In the genomic region with DNA sequence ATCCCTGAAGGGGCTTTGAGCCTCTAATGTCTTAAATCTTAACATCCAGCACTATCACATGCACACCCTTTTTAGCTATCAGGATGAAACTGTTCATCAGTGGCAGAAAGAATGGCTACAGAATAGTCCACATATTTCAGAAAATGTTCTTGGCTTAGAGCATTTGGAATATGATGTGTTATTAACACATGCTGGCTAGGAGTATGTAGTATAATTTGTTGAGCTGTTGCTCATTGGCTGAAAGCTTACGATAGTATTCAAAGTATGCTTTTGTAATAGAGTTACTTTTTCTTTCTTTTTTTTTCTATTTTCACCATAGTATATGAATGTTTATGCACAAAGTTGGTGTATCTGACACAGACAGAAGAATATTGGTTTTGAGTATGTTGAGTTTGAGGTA, we compare ENCODE assay signal across 19 cellular contexts. TPM values are rescaled to one million over a fixed set of nuclear protein-coding genes. Genes with fewer than 3 reads are reported as not detected.
DNase-seq lines count a peak whose midpoint lies in the region; ATAC-seq, FAIRE-seq and TF ChIP-seq lines count a peak whose summit lies in the region.
"Had no signal": no experiment of that assay in that cellular context is flagged by ENCODE, and none has a peak within 500 bp of the region (broad histone marks: within the 10 kb centered on the region; RNA-seq: fewer than 3 reads in every experiment).

No MANE protein-coding gene starts in this region.

- CTCF ChIA-PET in IMR-90 (lab: Yijun Ruan, JAX) (no interaction called here), H1 (lab: Charles Lee; ENCODE audit: partially characterized antibody) (no interaction called here)

- intact Hi-C loops in IMR-90 (cut with micrococcal nuclease): no loop called here

- H3K27me3 ChIP-seq in GM23338 (ENCODE audit: insufficient read depth): no peaks in the 10 kb centered on the region
- H3K27me3 ChIP-seq in IMR-90 (ENCODE audit: control insufficient read depth, insufficient read depth, low read length): no peaks in the 10 kb centered on the region
- H3K27me3 ChIP-seq in H1 (replicated peaks in 1 of 4; ENCODE audit: control insufficient read depth in 3 of 4, extremely low read depth in 1 of 4, insufficient read depth in 3 of 4, low read length in 3 of 4): no peaks in the 10 kb centered on the region

- peaks cover 8% of the 10 kb centered on the region; the same call in 1 of the 2 replicates for H3K9me2 ChIP-seq in GM23338 (ENCODE audit: insufficient read depth)

- dilution Hi-C loops in IMR-90 (cut with HindIII; ENCODE audit: low sequenced_read_pairs, unreplicated experiment): no loop called here

- H3K27ac Mint-ChIP-seq in GM23338: peak overlapping the region; percentile 64
- H3K27ac Mint-ChIP-seq in T-helper 2 cell treated with Interferon-gamma antibody and Interleukin-4, amounts not matched to agents 5 μg/mL and 100 μg/mL, for 36 hours: no peak overlapping the region
- H3K27ac Mint-ChIP-seq: B cell; CD4-positive, alpha-beta memory T cell had no signal

- H3K4ac ChIP-seq in IMR-90 (ENCODE audit: low read depth, low read length): no peak overlapping the region
- H3K4ac ChIP-seq in H1 (replicated peaks; ENCODE audit: insufficient read length, low read depth, low read length): no peak overlapping the region

- no peak for TF ChIP-seq RAD21 in IMR-90 (IDR thresholded peaks at IDR 0.05; ENCODE audit: low read length)
- no peak for TF ChIP-seq RAD21 in H1 (IDR thresholded peaks at IDR 0.05 in 1 of 2, conservative IDR thresholded peaks at IDR 0.05 in 1 of 2; ENCODE audit: low read depth in 2 of 2, low read length in 2 of 2)

- H3K9ac ChIP-seq in IMR-90 (ENCODE audit: low read depth, low read length): no peak overlapping the region
- H3K9ac ChIP-seq in H1 (replicated peaks in 1 of 4; ENCODE audit: extremely low read depth in 1 of 4, low read depth in 3 of 4, low read length in 3 of 4): no peak overlapping the region

- no peak for TF ChIP-seq POLR2A in IMR-90 (IDR thresholded peaks at IDR 0.05; ENCODE audit: low read depth, low read length)
- TF ChIP-seq POLR2A in H1 (IDR thresholded peaks at IDR 0.05; ENCODE audit: control extremely low read depth in 1 of 2, low read depth in 2 of 2, low read length in 2 of 2): no peak

- no peak overlapping the region for H2AFZ ChIP-seq in GM23338
- no peak overlapping the region for H2AFZ ChIP-seq in IMR-90 (replicated peaks; ENCODE audit: low read length, poor library complexity)
- no peak overlapping the region for H2AFZ ChIP-seq in H1 (ENCODE audit: low read length)

- H2BK5ac ChIP-seq in IMR-90 (ENCODE audit: low read depth, low read length, poor library complexity, severe bottlenecking) (no peak overlapping the region), H1 (ENCODE audit: low read depth, low read length) (no peak overlapping the region)

- POLR2A ChIA-PET in IMR-90 (lab: Charles Lee; ENCODE audit: unreplicated experiment): no interaction called here
- POLR2A ChIA-PET in H1 (lab: Charles Lee; ENCODE audit: partially characterized antibody): interaction anchor here (1.0 to 1.4 kb wide), 3 partner anchors 10 to 67 kb away, joined by 4 read pairs; no protein-coding TSS in a partner anchor

- peaks cover 5% of the 10 kb centered on the region; the same call in 1 of the 2 replicates for H3K9me1 ChIP-seq in IMR-90 (ENCODE audit: insufficient read depth, low read length)

- no peak overlapping the region for H2AK9ac ChIP-seq in IMR-90 (replicated peaks; ENCODE audit: low read depth, low read length, poor library complexity)

- H4K91ac ChIP-seq in IMR-90 (ENCODE audit: insufficient read depth, low read depth, low read length): no peak overlapping the region
- H4K91ac ChIP-seq in H1 (replicated peaks; ENCODE audit: insufficient read length, low read length): no peak overlapping the region

- ATAC-seq in GM23338 (no peak), IMR-90 (ENCODE audit: low read depth) (peak; percentile 77), HG02852 (IDR thresholded peaks at IDR 0.05; ENCODE audit: unreplicated experiment) (no peak)

- H3K9me3 ChIP-seq in IMR-90 (ENCODE audit: control insufficient read depth, insufficient read depth, low read length) (no peaks in the 10 kb centered on the region), H1 (ENCODE audit: insufficient read depth in 2 of 2, low read depth in 1 of 2, low read length in 1 of 2) (no peaks in the 10 kb centered on the region)

- no peak for TF ChIP-seq EP300 in H1 (IDR thresholded peaks at IDR 0.05; ENCODE audit: borderline replicate concordance in 1 of 2, low read depth in 2 of 2, low read length in 2 of 2)

- WGBS in IMR-90 (ENCODE audit: extremely low coverage in 2 of 2, insufficient read length in 1 of 2), 2 experiments: no CpG with 5 or more reads among the region's 1 CpG
- 91% methylated on average over 1 of the region's 1 CpG; no CpG with 5 or more reads in 1 of the 2 experiments for WGBS in H1 (ENCODE audit: extremely low coverage in 1 of 2, insufficient coverage in 1 of 2, insufficient read length in 1 of 2, insufficient replicate concordance in 2 of 2, low coverage in 1 of 2, low lambda C conversion rate in 2 of 2, missing lambda C conversion rate in 1 of 2), 2 experiments

- H3F3A ChIP-seq in GM23338 (replicated peaks; ENCODE audit: low read depth): no peaks in the 10 kb centered on the region

- H2AK5ac ChIP-seq in IMR-90 (ENCODE audit: low read depth, low read length) (no peak overlapping the region), H1 (ENCODE audit: low read depth, low read length) (no peak overlapping the region)

- H3K79me1 ChIP-seq in IMR-90 (ENCODE audit: low read depth in 1 of 2, low read length in 2 of 2) (peaks cover 37 to 55% of the 10 kb centered on the region in 2 experiments), H1 (ENCODE audit: low read depth, low read length) (no peaks in the 10 kb centered on the region)

- H3K4me1 ChIP-seq in GM23338 (ENCODE audit: insufficient read depth): peaks cover 26% of the 10 kb centered on the region
- H3K4me1 ChIP-seq in IMR-90 (ENCODE audit: control insufficient read depth, insufficient read depth, low read length): peaks cover 1% of the 10 kb centered on the region; the same call in 1 of the 2 replicates
- H3K4me1 ChIP-seq in H1 (replicated peaks in 1 of 4; ENCODE audit: control insufficient read depth in 3 of 4, insufficient read depth in 4 of 4, low read length in 3 of 4): peaks cover 0 to 3% (median 0%) of the 10 kb centered on the region in 4 experiments; a peak in 2 of 7 replicates

- peaks cover 33% of the 10 kb centered on the region for H3K4me1 Mint-ChIP-seq in GM23338
- peaks cover 7% of the 10 kb centered on the region for H3K4me1 Mint-ChIP-seq in T-helper 2 cell treated with Interferon-gamma antibody and Interleukin-4, amounts not matched to agents 5 μg/mL and 100 μg/mL, for 36 hours (ENCODE audit: low read depth)

- TF ChIP-seq CTCF in GM23338 (conservative IDR thresholded peaks at IDR 0.05; ENCODE audit: low read depth in 2 of 2): no peak
- TF ChIP-seq CTCF in IMR-90 (conservative IDR thresholded peaks at IDR 0.05; ENCODE audit: low read depth, low read length): no peak
- TF ChIP-seq CTCF in H1 (IDR thresholded peaks at IDR 0.05; ENCODE audit: control extremely low read depth in 1 of 3, insufficient read depth in 1 of 3, low read depth in 1 of 3, low read length in 3 of 3): no peak

- H3K27me3 Mint-ChIP-seq in GM23338 (ENCODE audit: insufficient read depth, low read depth, poor library complexity): no peaks in the 10 kb centered on the region
- H3K27me3 Mint-ChIP-seq in T-helper 2 cell treated with Interferon-gamma antibody and Interleukin-4, amounts not matched to agents 5 μg/mL and 100 μg/mL, for 36 hours (ENCODE audit: low read depth): no peaks in the 10 kb centered on the region
- H3K27me3 Mint-ChIP-seq: B cell; CD4-positive, alpha-beta memory T cell had no signal

- H4K8ac ChIP-seq in IMR-90 (ENCODE audit: low read depth in 2 of 2, low read length in 2 of 2) (no peak overlapping the region), H1 (ENCODE audit: extremely low read depth, insufficient read depth, low read length) (no peak overlapping the region)

- no peaks in the 10 kb centered on the region for H3K9me3 Mint-ChIP-seq in GM23338
- H3K9me3 Mint-ChIP-seq in T-helper 2 cell treated with Interferon-gamma antibody and Interleukin-4, amounts not matched to agents 5 μg/mL and 100 μg/mL, for 36 hours: peaks cover 6% of the 10 kb centered on the region

- no peak for FAIRE-seq in H1 (lab: Jason Lieb, UNC)
- FAIRE-seq: D721Med had no signal

- H3K4me3 ChIP-seq in GM23338 (peak overlapping the region; percentile 22; the same call in 1 of the 2 replicates), IMR-90 (ENCODE audit: insufficient read depth, low read depth, low read length) (no peak overlapping the region), H1 (ENCODE audit: extremely low read depth in 1 of 4, insufficient read depth in 2 of 4, low read depth in 3 of 4, low read length in 4 of 4) (no peak overlapping the region)

- H3K14ac ChIP-seq in IMR-90 (replicated peaks; ENCODE audit: low read depth, low read length) (no peak overlapping the region), H1 (ENCODE audit: insufficient read length) (no peak overlapping the region)

- peak overlapping the region; percentile 2; the same call in 2 of the 3 replicates for H3K4me3 Mint-ChIP-seq in GM23338
- H3K4me3 Mint-ChIP-seq in T-helper 2 cell treated with Interferon-gamma antibody and Interleukin-4, amounts not matched to agents 5 μg/mL and 100 μg/mL, for 36 hours: no peak overlapping the region
- H3K4me3 Mint-ChIP-seq: B cell; CD4-positive, alpha-beta memory T cell had no signal

- H3K56ac ChIP-seq in IMR-90 (ENCODE audit: extremely low read depth, insufficient read depth, low read length): no peak overlapping the region
- no peak overlapping the region for H3K56ac ChIP-seq in H1 (replicated peaks; ENCODE audit: insufficient read length, low read depth, low read length)

- H4K5ac ChIP-seq in IMR-90 (ENCODE audit: low read depth, low read length) (no peak overlapping the region), H1 (ENCODE audit: insufficient read length, low read depth, low read length) (no peak overlapping the region)

- DNase-seq in GM23338 (ENCODE audit: low spot score): no peak
- DNase-seq in IMR-90: peak; percentile 6
- no peak for DNase-seq in H1 (ENCODE audit: low read depth in 1 of 2, low spot score in 2 of 2)
- peak; percentile 10 for DNase-seq in iris pigment epithelial cell (ENCODE audit: low read depth)
- no peak for DNase-seq in NCI-H1417 (lab: John Stamatoyannopoulos, UW)
- DNase-seq in T-helper 2 cell treated with Interferon-gamma antibody and Interleukin-4, amounts not matched to agents 5 μg/mL and 100 μg/mL, for 36 hours (ENCODE audit: low spot score): no peak
- no peak for DNase-seq in OCI-M2 (lab: John Stamatoyannopoulos, UW; ENCODE audit: unreplicated experiment)
- DNase-seq: ACHN; C1 segment of cervical spinal cord; CD4-positive, alpha-beta memory T cell; COR-L47; DMS153; DMS79 treated with DMSO at 0.1 percent for 48 hours; GDM1; H7; KBM-7 had no signal

- H3K27ac ChIP-seq in GM23338 (ENCODE audit: low read depth) (peak overlapping the region; percentile 94), IMR-90 (ENCODE audit: insufficient read depth, low read length) (no peak overlapping the region), H1 (ENCODE audit: low read depth, low read length) (no peak overlapping the region)

- no peaks in the 10 kb centered on the region; the same call in 1 of the 2 replicates for H3K23me2 ChIP-seq in H1 (ENCODE audit: low read depth, low read length)

- H3K79me2 ChIP-seq in GM23338 (replicated peaks; ENCODE audit: insufficient read depth) (peaks cover 66% of the 10 kb centered on the region), H1 (ENCODE audit: control insufficient read depth in 1 of 2, insufficient read depth in 2 of 2, low read length in 2 of 2) (peaks cover 0 to 30% of the 10 kb centered on the region in 2 experiments; a peak in 2 of 4 replicates)

- H2BK12ac ChIP-seq in H1 (ENCODE audit: low read depth, low read length): no peak overlapping the region

- H3K23ac ChIP-seq in IMR-90 (ENCODE audit: low read depth, low read length): no peak overlapping the region
- no peak overlapping the region for H3K23ac ChIP-seq in H1 (ENCODE audit: insufficient read length)

- H2BK120ac ChIP-seq in IMR-90 (ENCODE audit: low read depth, low read length): no peak overlapping the region
- H2BK120ac ChIP-seq in H1 (replicated peaks; ENCODE audit: low read depth, low read length): peak overlapping the region; percentile 43

- peak overlapping the region; percentile 63 for H3K4me2 ChIP-seq in GM23338
- H3K4me2 ChIP-seq in IMR-90 (ENCODE audit: low read depth, low read length): no peak overlapping the region; the same call in 1 of the 2 replicates
- H3K4me2 ChIP-seq in H1 (ENCODE audit: insufficient read depth in 1 of 2, low read depth in 2 of 2, low read length in 2 of 2): no peak overlapping the region

- H4K20me1 ChIP-seq in GM23338 (replicated peaks; ENCODE audit: insufficient read depth) (no peaks in the 10 kb centered on the region), IMR-90 (ENCODE audit: insufficient read depth, low read length) (no peaks in the 10 kb centered on the region; the same call in 1 of the 2 replicates), H1 (replicated peaks in 1 of 2; ENCODE audit: control insufficient read depth in 1 of 2, insufficient read depth in 2 of 2, low read length in 2 of 2) (no peaks in the 10 kb centered on the region)

- in situ Hi-C loops in IMR-90 (cut with MboI; ENCODE audit: low sequenced_read_pairs): no loop called here

- H3K36me3 Mint-ChIP-seq in GM23338 (ENCODE audit: low read depth): peaks cover 16% of the 10 kb centered on the region; the same call in 2 of the 3 replicates
- peaks cover 18% of the 10 kb centered on the region for H3K36me3 Mint-ChIP-seq in T-helper 2 cell treated with Interferon-gamma antibody and Interleukin-4, amounts not matched to agents 5 μg/mL and 100 μg/mL, for 36 hours (ENCODE audit: low read depth)

- H3K18ac ChIP-seq in IMR-90 (ENCODE audit: low read depth, low read length) (no peak overlapping the region), H1 (ENCODE audit: extremely low read depth, low read length) (no peak overlapping the region)

- no peaks in the 10 kb centered on the region for H3K36me3 ChIP-seq in GM23338 (ENCODE audit: insufficient read depth)
- no peaks in the 10 kb centered on the region for H3K36me3 ChIP-seq in IMR-90 (ENCODE audit: control insufficient read depth, insufficient read depth, low read length)
- H3K36me3 ChIP-seq in H1 (ENCODE audit: control insufficient read depth in 2 of 4, insufficient read depth in 4 of 4, low read length in 3 of 4): peaks cover 0 to 3% (median under 1%) of the 10 kb centered on the region in 4 experiments; a peak in 1 of 8 replicates

- no TSS peak for BruUV-seq in IMR-90 (replicated peaks; lab: Mats Ljungman, UMichigan)

- H2BK20ac ChIP-seq in IMR-90 (ENCODE audit: low read depth, low read length) (no peak overlapping the region), H1 (ENCODE audit: low read length) (no peak overlapping the region)

- H2BK15ac ChIP-seq in IMR-90 (ENCODE audit: low read depth, low read length) (no peak overlapping the region), H1 (ENCODE audit: low read length) (no peak overlapping the region)

RNA-seq across cellular contexts. Expression of gene MNAT1, which starts 55.1 kb away (rescaled TPM):
- 51.6 and 75.3 TPM in 2 replicates for total RNA-seq in GM23338 (2014; rRNA removed; shearing (Covaris generic))
- polyA plus RNA-seq in GM23338 (2016; fragmentation: Nextera tagmentation; extraction: Ambion mirVana): 83.8 and 85.0 TPM in 2 replicates
- total RNA-seq in IMR-90 (2012; rRNA removed): 48.2 and 53.9 TPM in 2 replicates
- 46.3 and 53.0 TPM in 2 replicates for polyA plus RNA-seq in IMR-90 (2012; rRNA removed)
- polyA plus RNA-seq in IMR-90 (2012; cell fraction: cytosol; rRNA removed): 10.3 and 17.8 TPM in 2 replicates
- 4.0 and 33.2 TPM in 2 replicates for polyA plus RNA-seq in IMR-90 (2012; cell fraction: nucleus; rRNA removed; ENCODE audit: low replicate concordance)
- 52.0 and 52.1 TPM in 2 replicates for total RNA-seq in H1 (2021; fragmentation: NEBNext Ultra II Directional; extraction: Animal tissue kit (Norgen Biotek cat#: 25700))
- polyA plus RNA-seq in H1 (2011; rRNA removed): 19.1 and 34.7 TPM in 2 replicates
- polyA plus RNA-seq in H1 (2011; cell fraction: cytosol; rRNA removed): 30.4 TPM
- 15.5 TPM for polyA plus RNA-seq in H1 (2011; cell fraction: nucleus; rRNA removed)
- 28.1 to 35.5 TPM (median 31.2 TPM) in 4 replicates for polyA plus RNA-seq in H1 (2012, experiment 1 of 2)
- 2.4 TPM for polyA plus RNA-seq in H1 (2012, experiment 2 of 2)
- 49.7 TPM for polyA plus RNA-seq in H1 (2013, experiment 1 of 2)
- polyA plus RNA-seq in H1 (2013, experiment 2 of 2): 51.1 TPM
- 35.8 and 47.3 TPM in 2 replicates for polyA minus RNA-seq in H1 (2011; rRNA and poly(A)+ RNA removed)
- polyA minus RNA-seq in H1 (2011; cell fraction: cytosol; rRNA and poly(A)+ RNA removed): 16.8 TPM
- 60.9 TPM for polyA minus RNA-seq in H1 (2011; cell fraction: nucleus; rRNA and poly(A)+ RNA removed)

Comparison
In these comparisons a context has a peak if more than half of its experiments do, and no peak if none do; other contexts are left out.
1. DNase-seq: peak in IMR-90 (single experiment) and iris pigment epithelial cell (single experiment); none in GM23338 (single experiment), H1 (0 of 2), NCI-H1417 (0 of 3), T-helper 2 cell treated with Interferon-gamma antibody and Interleukin-4, amounts not matched to agents 5 μg/mL and 100 μg/mL, for 36 hours (single experiment) and OCI-M2 (single experiment).